20 cellular contexts compared by ENCODE assay signal in the genomic region with DNA sequence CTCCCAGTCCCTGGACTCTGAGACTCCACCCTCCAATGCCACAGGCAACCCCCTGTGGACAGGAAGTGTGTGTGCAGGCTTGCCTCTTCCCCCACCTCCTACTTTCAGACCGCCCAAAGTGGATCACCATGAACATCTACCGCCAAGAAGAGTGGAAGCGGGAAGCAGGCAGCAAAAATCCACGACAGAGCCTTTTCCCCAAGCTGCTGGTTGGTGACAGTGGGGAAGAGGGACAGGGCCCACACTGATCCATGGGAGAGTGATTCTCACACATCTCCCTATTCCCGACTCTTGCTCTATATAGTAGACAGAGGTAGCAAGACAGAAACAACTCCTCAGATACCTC. TPM values are rescaled to one million over a fixed set of nuclear protein-coding genes. Genes with fewer than 3 reads are reported as not detected.
DNase-seq lines count a peak whose midpoint lies in the region; ATAC-seq and FAIRE-seq lines count a peak whose summit lies in the region.
"Had no signal": no experiment of that assay in that cellular context is flagged by ENCODE, and none has a peak within 500 bp of the region (broad histone marks: within the 10 kb centered on the region; RNA-seq: fewer than 3 reads in every experiment).

No MANE protein-coding gene starts in this region.

- no peaks in the 10 kb centered on the region for H3K9me3 ChIP-seq in T-helper 17 cell (ENCODE audit: control insufficient read depth, low read length, poor library complexity, severe bottlenecking)
- H3K9me3 ChIP-seq: adrenal gland, thyroid gland had no signal

- no peaks in the 10 kb centered on the region for H3K27me3 Mint-ChIP-seq in activated CD4-positive, alpha-beta T cell treated with anti-CD3 and anti-CD28 coated beads, Interleukin-2, amount 10 ng/mL, durations not matched to agents 24 days and 14 days
- no peaks in the 10 kb centered on the region for H3K27me3 Mint-ChIP-seq in T-helper 17 cell
- H3K27me3 Mint-ChIP-seq: naive B cell had no signal

- H3K9me3 Mint-ChIP-seq in activated CD4-positive, alpha-beta T cell treated with anti-CD3 and anti-CD28 coated beads, Interleukin-2, amount 10 ng/mL, durations not matched to agents 24 days and 14 days: no peaks in the 10 kb centered on the region

- no peak for DNase-seq in activated CD4-positive, alpha-beta T cell treated with anti-CD3 and anti-CD28 coated beads, Interleukin-2, amount 10 ng/mL, durations not matched to agents 24 days and 14 days
- no peak for DNase-seq in activated CD4-positive, alpha-beta T cell treated with anti-CD3 and anti-CD28 coated beads for 1 hour
- no peak for DNase-seq in T-helper 17 cell
- DNase-seq in posterior vena cava (ENCODE audit: low spot score): peak; percentile 20
- DNase-seq in urothelium cell line (ENCODE audit: low spot score): no peak
- DNase-seq: DMS 273 treated with DMSO at 0.1 percent for 48 hours, naive B cell, NCI-H2081, NCI-H510A treated with DMSO at 0.1 percent for 48 hours, SHP77, T-helper 1 cell, thyroid gland had no signal

- no peak overlapping the region for H3K4me3 Mint-ChIP-seq in activated CD4-positive, alpha-beta T cell treated with anti-CD3 and anti-CD28 coated beads, Interleukin-2, amount 10 ng/mL, durations not matched to agents 24 days and 14 days
- no peak overlapping the region for H3K4me3 Mint-ChIP-seq in T-helper 17 cell

- peaks cover 3% of the 10 kb centered on the region for H3K4me1 Mint-ChIP-seq in activated CD4-positive, alpha-beta T cell treated with anti-CD3 and anti-CD28 coated beads, Interleukin-2, amount 10 ng/mL, durations not matched to agents 24 days and 14 days
- H3K4me1 Mint-ChIP-seq in T-helper 17 cell: peaks cover 11% of the 10 kb centered on the region

- peak overlapping the region; percentile 45 for H3K27ac Mint-ChIP-seq in activated CD4-positive, alpha-beta T cell treated with anti-CD3 and anti-CD28 coated beads, Interleukin-2, amount 10 ng/mL, durations not matched to agents 24 days and 14 days
- H3K27ac Mint-ChIP-seq in T-helper 17 cell: peak overlapping the region; percentile 32

- intact Hi-C loops in activated CD4-positive, alpha-beta T cell treated with anti-CD3 and anti-CD28 coated beads, Interleukin-2, amount 10 ng/mL, durations not matched to agents 24 days and 14 days (cut with micrococcal nuclease): no loop called here
- intact Hi-C loops in posterior vena cava (cut with DNase I): no loop called here

- H3K36me3 Mint-ChIP-seq in activated CD4-positive, alpha-beta T cell treated with anti-CD3 and anti-CD28 coated beads, Interleukin-2, amount 10 ng/mL, durations not matched to agents 24 days and 14 days (ENCODE audit: low read depth): peaks cover 19% of the 10 kb centered on the region
- H3K36me3 Mint-ChIP-seq in T-helper 17 cell (ENCODE audit: low read depth): no peaks in the 10 kb centered on the region
- H3K36me3 Mint-ChIP-seq: naive B cell had no signal

- no peak for FAIRE-seq in urothelium cell line (lab: Jason Lieb, UNC)
- FAIRE-seq: GM18507 had no signal

- ATAC-seq in GM21360 (IDR thresholded peaks at IDR 0.05; ENCODE audit: unreplicated experiment): peak; percentile 5
- ATAC-seq in T-helper 17 cell: no peak
- no peak for ATAC-seq in GM18498 (IDR thresholded peaks at IDR 0.05; ENCODE audit: unreplicated experiment)
- ATAC-seq in GM21786 (IDR thresholded peaks at IDR 0.05; ENCODE audit: unreplicated experiment): no peak

RNA-seq across cellular contexts. Expression of a gene that starts 53.4 kb away (rescaled TPM):
- total RNA-seq in activated CD4-positive, alpha-beta T cell treated with anti-CD3 and anti-CD28 coated beads, Interleukin-2, amount 10 ng/mL, durations not matched to agents 24 days and 14 days: not detected in 2 replicates
- total RNA-seq in T-helper 17 cell (not detected), posterior vena cava (not detected)
- total RNA-seq: adrenal gland, cardiac muscle cell, fibroblast of lung, lung microvascular endothelial cell had no signal

RNA-seq across cellular contexts. Expression of a gene that starts 58.0 kb away (rescaled TPM):
- 90.5 and 91.8 TPM in 2 replicates for total RNA-seq in activated CD4-positive, alpha-beta T cell treated with anti-CD3 and anti-CD28 coated beads, Interleukin-2, amount 10 ng/mL, durations not matched to agents 24 days and 14 days
- total RNA-seq in T-helper 17 cell (10 to 100 TPM; 43.8 to 52.9 TPM), posterior vena cava (10 to 100 TPM; 45.0 to 57.8 TPM)
- total RNA-seq: lung microvascular endothelial cell had no signal
